2 cellular contexts compared by ENCODE assay signal in genomic region chr1:42035205-42035829, GRCh38.
TF ChIP-seq lines count a peak whose summit lies in the region.

No MANE protein-coding gene starts in this region.

TF ChIP-seq in SK-N-SH, 30 proteins besides CTCF, POLR2A, EP300 and RAD21 (continued from another document and continues in another):
- TF ChIP-seq REST (IDR thresholded peaks at IDR 0.05; ENCODE audit: low read depth, low read length) (no peak), MAX (IDR thresholded peaks at IDR 0.05; ENCODE audit: low read depth) (no peak), GABPA (IDR thresholded peaks at IDR 0.05; ENCODE audit: low read depth) (no peak), TAF1 (IDR thresholded peaks at IDR 0.05; ENCODE audit: borderline replicate concordance, low read depth, low read length) (no peak), TEAD4 (IDR thresholded peaks at IDR 0.05; ENCODE audit: borderline replicate concordance, insufficient read depth) (no peak), FOXM1 (IDR thresholded peaks at IDR 0.05; ENCODE audit: low read depth) (no peak), SIN3A (IDR thresholded peaks at IDR 0.05; ENCODE audit: borderline replicate concordance, low read depth, low read length) (no peak; the same call in 1 of the 2 replicates), PBX3 (IDR thresholded peaks at IDR 0.05) (no peak; the same call in 1 of the 2 replicates), IRF3 (IDR thresholded peaks at IDR 0.05; ENCODE audit: low read depth, low read length) (no peak), NFIC (IDR thresholded peaks at IDR 0.05; ENCODE audit: borderline replicate concordance) (no peak), POLR2AphosphoS5 (IDR thresholded peaks at IDR 0.05; ENCODE audit: low read depth, low read length) (no peak), SMC3 (IDR thresholded peaks at IDR 0.05; ENCODE audit: low read depth, low read length) (peak; percentile 41), USF1 (IDR thresholded peaks at IDR 0.05; ENCODE audit: borderline replicate concordance, low read depth) (no peak), ELF1 (IDR thresholded peaks at IDR 0.05) (no peak), MXI1 (IDR thresholded peaks at IDR 0.05; ENCODE audit: low read depth, low read length) (no peak; the same call in 1 of the 2 replicates), USF2 (IDR thresholded peaks at IDR 0.05; ENCODE audit: borderline replicate concordance, low read depth, low read length) (no peak), FOSL2 (IDR thresholded peaks at IDR 0.05; ENCODE audit: borderline replicate concordance, low read depth) (no peak), GATA2 (CRISPR knock-in tag; IDR thresholded peaks at IDR 0.05) (no peak), ZBTB33 (IDR thresholded peaks at IDR 0.05; ENCODE audit: borderline replicate concordance, low read depth) (no peak), RCOR1 (IDR thresholded peaks at IDR 0.05; ENCODE audit: low read length) (no peak)

TF ChIP-seq in liver, 16 proteins besides CTCF, POLR2A, EP300 and RAD21 (continued from another document):
- TF ChIP-seq REST (IDR thresholded peaks at IDR 0.05) (no peak), FOXA1 (IDR thresholded peaks at IDR 0.05) (no peak), HNF4G (IDR thresholded peaks at IDR 0.05) (no peak), EGR1 (IDR thresholded peaks at IDR 0.05; ENCODE audit: low read depth in 2 of 2) (no peak), JUND (IDR thresholded peaks at IDR 0.05) (no peak), NR2F2 (IDR thresholded peaks at IDR 0.05) (no peak), HNF4A (conservative IDR thresholded peaks at IDR 0.05) (no peak), TAF1 (conservative IDR thresholded peaks at IDR 0.05) (no peak)
